In the genomic region with DNA sequence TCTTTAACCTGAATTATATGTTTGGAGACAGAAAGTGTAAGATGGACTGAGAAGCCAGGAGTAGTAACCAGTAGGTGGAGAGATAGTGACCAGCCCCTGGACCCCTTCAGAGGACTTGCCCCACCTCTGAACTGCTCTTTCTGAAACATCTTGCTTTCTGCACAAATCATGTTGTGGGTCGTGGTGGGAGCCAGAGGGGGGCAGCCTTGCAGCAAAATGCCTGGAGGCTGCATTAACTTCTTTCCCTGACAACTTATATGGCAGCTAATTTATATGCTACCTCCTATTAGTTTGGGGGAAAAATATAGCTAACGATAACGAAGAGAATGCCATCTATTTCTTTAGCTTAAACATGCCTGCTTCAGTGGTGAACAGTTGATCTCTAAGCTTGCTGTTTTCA, we compare ENCODE assay signal across 10 cellular contexts.
DNase-seq lines count a peak whose midpoint lies in the region; ATAC-seq and TF ChIP-seq lines count a peak whose summit lies in the region.
"Had no signal": no experiment of that assay in that cellular context is flagged by ENCODE, and none has a peak within 500 bp of the region (broad histone marks: within the 10 kb centered on the region; RNA-seq: fewer than 3 reads in every experiment).

No MANE protein-coding gene starts in this region.

- ATAC-seq in GM18498 (IDR thresholded peaks at IDR 0.05; ENCODE audit: unreplicated experiment) = peak; percentile 10
- peak; percentile 2 for ATAC-seq in HG02610 (IDR thresholded peaks at IDR 0.05; ENCODE audit: unreplicated experiment)
- no peak for ATAC-seq in stimulated activated naive CD8-positive, alpha-beta T cell treated with anti-CD3 and anti-CD28 coated beads, Interleukin-15, amount 100 ng/mL, for 72 hours

- peaks cover 2% of the 10 kb centered on the region for H3K9me3 Mint-ChIP-seq in neural crest cell
- H3K9me3 Mint-ChIP-seq in CD4-positive, alpha-beta memory T cell = peaks cover 0 to 2% (median 0%) of the 10 kb centered on the region in 8 donors
- H3K9me3 Mint-ChIP-seq in stimulated activated naive CD8-positive, alpha-beta T cell treated with anti-CD3 and anti-CD28 coated beads, Interleukin-15, amount 100 ng/mL, for 72 hours = peaks cover 0 to 9% of the 10 kb centered on the region in 2 donors

- no peaks in the 10 kb centered on the region for H3K27me3 ChIP-seq in prostate gland (replicated peaks; ENCODE audit: insufficient read depth)
- no peaks in the 10 kb centered on the region for H3K27me3 ChIP-seq in CD4-positive, alpha-beta memory T cell (ENCODE audit: insufficient read depth, low read length)
- H3K27me3 ChIP-seq: colonic mucosa, suprapubic skin had no signal

- H3K4me1 Mint-ChIP-seq in neural crest cell = no peaks in the 10 kb centered on the region
- H3K4me1 Mint-ChIP-seq in CD4-positive, alpha-beta memory T cell = no peaks in the 10 kb centered on the region
- peaks cover 9% of the 10 kb centered on the region for H3K4me1 Mint-ChIP-seq in stimulated activated naive CD8-positive, alpha-beta T cell treated with anti-CD3 and anti-CD28 coated beads, Interleukin-15, amount 100 ng/mL, for 72 hours

- intact Hi-C loops in prostate gland (cut with DNase I) = no loop called here
- intact Hi-C loops in CD4-positive, alpha-beta memory T cell (cut with micrococcal nuclease) = no loop called here

- H3K36me3 Mint-ChIP-seq in neural crest cell (ENCODE audit: low read depth) = no peaks in the 10 kb centered on the region
- H3K36me3 Mint-ChIP-seq in CD4-positive, alpha-beta memory T cell = no peaks in the 10 kb centered on the region

- H3K9me3 ChIP-seq in prostate gland = no peaks in the 10 kb centered on the region
- no peaks in the 10 kb centered on the region for H3K9me3 ChIP-seq in CD4-positive, alpha-beta memory T cell (ENCODE audit: control insufficient read depth in 1 of 2, low read length in 2 of 2)
- H3K9me3 ChIP-seq: colonic mucosa, suprapubic skin had no signal

- TF ChIP-seq CTCF in neural crest cell (conservative IDR thresholded peaks at IDR 0.05) (peak; percentile 48), prostate gland (IDR thresholded peaks at IDR 0.05) (no peak)

- peak; percentile 32 for DNase-seq in astrocyte of the hippocampus (ENCODE audit: low read depth, low spot score)
- DNase-seq in neural crest cell (ENCODE audit: low read depth, low spot score) = no peak
- no peak for DNase-seq in prostate gland (ENCODE audit: low spot score)
- DNase-seq in CD4-positive, alpha-beta memory T cell = no peak
- DNase-seq in KBM-7 = no peak
- no peak for DNase-seq in stimulated activated naive CD8-positive, alpha-beta T cell treated with anti-CD3 and anti-CD28 coated beads, Interleukin-15, amount 100 ng/mL, for 72 hours
- DNase-seq: colonic mucosa had no signal

- CTCF ChIA-PET in CD4-positive, alpha-beta memory T cell (lab: Charles Lee; ENCODE audit: partially characterized antibody) = no interaction called here

- 21% methylated on average over 3 of the region's 3 CpGs for WGBS in prostate gland

- no peak overlapping the region for H3K4me3 Mint-ChIP-seq in neural crest cell
- no peak overlapping the region for H3K4me3 Mint-ChIP-seq in CD4-positive, alpha-beta memory T cell
- no peak overlapping the region for H3K4me3 Mint-ChIP-seq in stimulated activated naive CD8-positive, alpha-beta T cell treated with anti-CD3 and anti-CD28 coated beads, Interleukin-15, amount 100 ng/mL, for 72 hours

- no peak overlapping the region for H3K27ac ChIP-seq in prostate gland
- H3K27ac ChIP-seq in CD4-positive, alpha-beta memory T cell (ENCODE audit: low read depth, low read length) = no peak overlapping the region
- H3K27ac ChIP-seq: colonic mucosa, suprapubic skin had no signal

- H3K4me3 ChIP-seq in prostate gland = no peak overlapping the region
- H3K4me3 ChIP-seq in CD4-positive, alpha-beta memory T cell (ENCODE audit: low read length in 2 of 2) = no peak overlapping the region
- H3K4me3 ChIP-seq: colonic mucosa, suprapubic skin had no signal

- no peaks in the 10 kb centered on the region for H3K4me1 ChIP-seq in prostate gland (replicated peaks)
- no peaks in the 10 kb centered on the region for H3K4me1 ChIP-seq in CD4-positive, alpha-beta memory T cell (ENCODE audit: insufficient read depth, low read length)
- H3K4me1 ChIP-seq: colonic mucosa had no signal

- no peak overlapping the region for H3K27ac Mint-ChIP-seq in neural crest cell (ENCODE audit: unreplicated experiment)
- no peak overlapping the region for H3K27ac Mint-ChIP-seq in CD4-positive, alpha-beta memory T cell
- H3K27ac Mint-ChIP-seq in stimulated activated naive CD8-positive, alpha-beta T cell treated with anti-CD3 and anti-CD28 coated beads, Interleukin-15, amount 100 ng/mL, for 72 hours = no peak overlapping the region

- in situ Hi-C loops in KBM-7 (cut with MboI; ENCODE audit: low pct_unique_long_range_greater_than_20kb, low sequenced_read_pairs) = no loop called here

- no peaks in the 10 kb centered on the region for H3K36me3 ChIP-seq in prostate gland
- H3K36me3 ChIP-seq in CD4-positive, alpha-beta memory T cell (ENCODE audit: insufficient read depth, low read length) = no peaks in the 10 kb centered on the region
- H3K36me3 ChIP-seq: colonic mucosa, suprapubic skin had no signal

- peaks cover 9% of the 10 kb centered on the region for H3K27me3 Mint-ChIP-seq in neural crest cell (ENCODE audit: low read depth)
- peaks cover 2 to 3% of the 10 kb centered on the region in 2 donors for H3K27me3 Mint-ChIP-seq in CD4-positive, alpha-beta memory T cell
- peaks cover 7% of the 10 kb centered on the region for H3K27me3 Mint-ChIP-seq in stimulated activated naive CD8-positive, alpha-beta T cell treated with anti-CD3 and anti-CD28 coated beads, Interleukin-15, amount 100 ng/mL, for 72 hours

- TF ChIP-seq POLR2A in prostate gland (IDR thresholded peaks at IDR 0.05) = no peak

- POLR2A ChIA-PET in CD4-positive, alpha-beta memory T cell (lab: Charles Lee; ENCODE audit: partially characterized antibody) = no interaction called here
